ENCODE assay signal across 16 cellular contexts in genomic region chr12:2679816-2680675, GRCh38.
"Had no signal": no experiment of that assay in that cellular context is flagged by ENCODE, and none has a peak within 500 bp of the region (broad histone marks: within the 10 kb centered on the region; RNA-seq: fewer than 3 reads in every experiment).

No MANE protein-coding gene starts in this region.

- H3K27ac ChIP-seq: body of pancreas, pancreas, tibial artery, uterus had no signal

- DNase-seq: activated CD4-positive, alpha-beta T cell treated with anti-CD3 and anti-CD28 coated beads, Interleukin-2, amount 50 U/mL, for 4 hours; activated gamma-delta T cell; activated T-cell treated with anti-CD3 and anti-CD28 coated beads, Interleukin-2, amount 50 U/mL, for 1 hour; amniotic stem cell; body of pancreas; caudate nucleus; effector CD4-positive, alpha-beta T cell; foreskin fibroblast; hypothalamus; kidney glomerular epithelial cell; stimulated activated naive B cell treated with anti-CD40 and anti-IgM and Interleukin-4, amounts not matched to agents 10 μg/mL and 1 μg/mL and 100 μg/mL, for 72 hours; SW 1271; tibial artery had no signal

- H3K9me3 ChIP-seq: body of pancreas, pancreas, tibial artery, uterus had no signal

- H3K27me3 ChIP-seq: body of pancreas, pancreas, tibial artery, uterus had no signal

- H3K4me3 Mint-ChIP-seq: activated naive CD8-positive, alpha-beta T cell; stimulated activated naive B cell treated with anti-CD40 and anti-IgM and Interleukin-4, amounts not matched to agents 10 μg/mL and 1 μg/mL and 100 μg/mL, for 72 hours had no signal

- H3K36me3 ChIP-seq: pancreas, uterus had no signal

- H3K4me1 ChIP-seq: body of pancreas, pancreas, tibial artery, uterus had no signal

- H3K36me3 Mint-ChIP-seq: activated naive CD8-positive, alpha-beta T cell had no signal

- H3K27ac Mint-ChIP-seq: activated naive CD8-positive, alpha-beta T cell; stimulated activated naive B cell treated with anti-CD40 and anti-IgM and Interleukin-4, amounts not matched to agents 10 μg/mL and 1 μg/mL and 100 μg/mL, for 72 hours had no signal

- H3K27me3 Mint-ChIP-seq: activated naive CD8-positive, alpha-beta T cell had no signal

- H3K4me3 ChIP-seq: body of pancreas, pancreas, tibial artery, uterus had no signal
